1 cellular context compared by ENCODE assay signal in the genomic region with DNA sequence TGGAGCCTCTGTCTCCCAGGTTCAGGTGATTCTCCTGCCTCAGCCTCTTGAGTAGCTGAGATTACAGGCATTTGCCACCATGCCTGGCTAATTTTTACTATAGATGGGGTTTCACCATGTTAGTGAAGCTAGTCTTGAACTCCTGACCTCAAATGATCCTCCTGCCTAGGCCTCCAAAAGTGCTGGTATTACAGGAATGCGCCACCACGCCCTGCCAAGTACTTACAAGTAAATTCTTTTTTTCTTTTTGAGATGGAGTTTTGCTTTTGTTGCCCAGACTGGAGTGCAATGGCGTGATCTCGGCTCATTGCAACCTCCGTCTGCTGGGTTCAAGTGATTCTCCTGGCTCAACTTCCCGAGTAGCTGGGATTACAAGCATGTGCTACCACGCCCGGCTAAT.
TF ChIP-seq lines count a peak whose summit lies in the region.

No MANE protein-coding gene starts in this region.

TF ChIP-seq in HepG2, 621 proteins besides CTCF, POLR2A, EP300 and RAD21 (continued from another document):
- TF ChIP-seq, protein P1, sequence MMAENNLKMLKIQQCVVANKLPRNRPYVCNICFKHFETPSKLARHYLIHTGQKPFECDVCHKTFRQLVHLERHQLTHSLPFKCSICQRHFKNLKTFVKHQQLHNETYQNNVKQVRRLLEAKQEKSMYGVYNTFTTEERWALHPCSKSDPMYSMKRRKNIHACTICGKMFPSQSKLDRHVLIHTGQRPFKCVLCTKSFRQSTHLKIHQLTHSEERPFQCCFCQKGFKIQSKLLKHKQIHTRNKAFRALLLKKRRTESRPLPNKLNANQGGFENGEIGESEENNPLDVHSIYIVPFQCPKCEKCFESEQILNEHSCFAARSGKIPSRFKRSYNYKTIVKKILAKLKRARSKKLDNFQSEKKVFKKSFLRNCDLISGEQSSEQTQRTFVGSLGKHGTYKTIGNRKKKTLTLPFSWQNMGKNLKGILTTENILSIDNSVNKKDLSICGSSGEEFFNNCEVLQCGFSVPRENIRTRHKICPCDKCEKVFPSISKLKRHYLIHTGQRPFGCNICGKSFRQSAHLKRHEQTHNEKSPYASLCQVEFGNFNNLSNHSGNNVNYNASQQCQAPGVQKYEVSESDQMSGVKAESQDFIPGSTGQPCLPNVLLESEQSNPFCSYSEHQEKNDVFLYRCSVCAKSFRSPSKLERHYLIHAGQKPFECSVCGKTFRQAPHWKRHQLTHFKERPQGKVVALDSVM (CRISPR knock-in tag; IDR thresholded peaks at IDR 0.05): peak; percentile 62
